ENCODE assay signal across 13 cellular contexts in genomic region chr22:30047364-30047738, GRCh38. TPM values are rescaled to one million over a fixed set of nuclear protein-coding genes. Genes with fewer than 3 reads are reported as not detected.
DNase-seq lines count a peak whose midpoint lies in the region; ATAC-seq and TF ChIP-seq lines count a peak whose summit lies in the region.
"Had no signal": no experiment of that assay in that cellular context is flagged by ENCODE, and none has a peak within 500 bp of the region (broad histone marks: within the 10 kb centered on the region; RNA-seq: fewer than 3 reads in every experiment).

No MANE protein-coding gene starts in this region.

- H3K4me3 ChIP-seq in lung: no peak overlapping the region

- no peaks in the 10 kb centered on the region for H3K9me3 ChIP-seq in lung (ENCODE audit: control insufficient read depth in 2 of 2, insufficient read depth in 1 of 2, low read length in 1 of 2)
- H3K9me3 ChIP-seq: neutrophil had no signal

- H3K4me3 Mint-ChIP-seq in activated CD8-positive, alpha-beta T cell treated with anti-CD3 and anti-CD28 coated beads, Interleukin-2, amount 10 ng/mL, durations not matched to agents 7 days and 5 days: no peak overlapping the region

- peak overlapping the region; percentile 67 for H3K27ac Mint-ChIP-seq in activated CD8-positive, alpha-beta T cell treated with anti-CD3 and anti-CD28 coated beads, Interleukin-2, amount 10 ng/mL, durations not matched to agents 7 days and 5 days

- 41 to 46% methylated on average over 3 of the region's 3 CpGs for WGBS in lung, 2 donors

- H3K36me3 Mint-ChIP-seq in activated CD8-positive, alpha-beta T cell treated with anti-CD3 and anti-CD28 coated beads, Interleukin-2, amount 10 ng/mL, durations not matched to agents 7 days and 5 days (ENCODE audit: low read depth): no peaks in the 10 kb centered on the region

- ATAC-seq in activated CD8-positive, alpha-beta T cell treated with anti-CD3 and anti-CD28 coated beads, Interleukin-2, amount 10 ng/mL, durations not matched to agents 7 days and 5 days: peak; percentile 98
- ATAC-seq in lung (ENCODE audit: insufficient read depth, low FRiP score) (peak; percentile 69), HG02588 (IDR thresholded peaks at IDR 0.05; ENCODE audit: unreplicated experiment) (no peak)
- ATAC-seq: HCT116 had no signal

- H3K4me1 Mint-ChIP-seq in activated CD8-positive, alpha-beta T cell treated with anti-CD3 and anti-CD28 coated beads, Interleukin-2, amount 10 ng/mL, durations not matched to agents 7 days and 5 days (ENCODE audit: low read depth): peaks cover 11% of the 10 kb centered on the region

- no peaks in the 10 kb centered on the region for H3K9me3 Mint-ChIP-seq in activated CD8-positive, alpha-beta T cell treated with anti-CD3 and anti-CD28 coated beads, Interleukin-2, amount 10 ng/mL, durations not matched to agents 7 days and 5 days (ENCODE audit: insufficient read depth)

- POLR2A ChIA-PET in activated CD8-positive, alpha-beta T cell treated with anti-CD3 and anti-CD28 coated beads, Interleukin-2, amount 10 ng/mL, durations not matched to agents 7 days and 5 days (lab: Charles Lee): no interaction called here

- H3K27ac ChIP-seq in lung (ENCODE audit: low read depth in 1 of 2, low read length in 1 of 2): no peak overlapping the region
- H3K27ac ChIP-seq: neutrophil had no signal

- CTCF ChIA-PET in activated CD8-positive, alpha-beta T cell treated with anti-CD3 and anti-CD28 coated beads, Interleukin-2, amount 10 ng/mL, durations not matched to agents 7 days and 5 days (lab: Charles Lee): interaction anchor here (0.7 to 2.6 kb wide), 9 partner anchors 9 to 457 kb away, joined by 3 to 10 read pairs (median 3); no protein-coding TSS in a partner anchor

- H3K4me1 ChIP-seq in lung (ENCODE audit: control insufficient read depth in 2 of 2, insufficient read depth in 2 of 2, low read length in 2 of 2): no peaks in the 10 kb centered on the region

- TF ChIP-seq CTCF in lung (IDR thresholded peaks at IDR 0.05; ENCODE audit: control extremely low read depth, extremely low read depth): no peak

- DNase-seq in EL (peak; percentile 21), M059J (ENCODE audit: low read depth) (peak; percentile 22), lung (ENCODE audit: low spot score) (no peak), superior temporal gyrus (ENCODE audit: extremely low spot score) (no peak), HPDE6-E6E7 (ENCODE audit: extremely low spot score) (no peak), RKO (ENCODE audit: low spot score) (no peak)
- DNase-seq in activated CD8-positive, alpha-beta T cell treated with anti-CD3 and anti-CD28 coated beads, Interleukin-2, amount 10 ng/mL, durations not matched to agents 7 days and 5 days: peak; percentile 69
- DNase-seq: amygdala, SW 1271 had no signal

- no peaks in the 10 kb centered on the region for H3K27me3 ChIP-seq in lung (ENCODE audit: control insufficient read depth, insufficient read depth)
- H3K27me3 ChIP-seq: neutrophil had no signal

- H3K27me3 Mint-ChIP-seq in activated CD8-positive, alpha-beta T cell treated with anti-CD3 and anti-CD28 coated beads, Interleukin-2, amount 10 ng/mL, durations not matched to agents 7 days and 5 days (ENCODE audit: low read depth): no peaks in the 10 kb centered on the region

- H3K36me3 ChIP-seq in lung (ENCODE audit: control insufficient read depth in 2 of 2, insufficient read depth in 2 of 2, low read length in 2 of 2): no peaks in the 10 kb centered on the region
- H3K36me3 ChIP-seq: neutrophil had no signal

RNA-seq across cellular contexts. Expression of gene HORMAD2, which starts 32.9 kb away (rescaled TPM):
- total RNA-seq in M059J (2014; rRNA removed; shearing (Covaris generic)): 0.22 TPM in 1 of 2 replicates, not detected in the other
- not detected for total RNA-seq in activated CD8-positive, alpha-beta T cell treated with anti-CD3 and anti-CD28 coated beads, Interleukin-2, amount 10 ng/mL, durations not matched to agents 7 days and 5 days
- total RNA-seq in lung: under 1 TPM in 1 of 2 donors, not detected in 1; 0.46 TPM
- under 1 TPM in 1 of 2 donors, not detected in 1; 0.02 TPM for polyA plus RNA-seq in lung
- total RNA-seq: glomerular endothelial cell had no signal

Comparison
In these comparisons a context has a peak if more than half of its experiments do, and no peak if none do; other contexts are left out.
1. DNase-seq: peak in EL (single experiment), M059J (single experiment) and activated CD8-positive, alpha-beta T cell treated with anti-CD3 and anti-CD28 coated beads, Interleukin-2, amount 10 ng/mL, durations not matched to agents 7 days and 5 days (single experiment); none in lung (single experiment), superior temporal gyrus (single experiment), HPDE6-E6E7 (single experiment) and RKO (single experiment).